Comparison of ENCODE assay signal across 1 cellular context in the genomic region with DNA sequence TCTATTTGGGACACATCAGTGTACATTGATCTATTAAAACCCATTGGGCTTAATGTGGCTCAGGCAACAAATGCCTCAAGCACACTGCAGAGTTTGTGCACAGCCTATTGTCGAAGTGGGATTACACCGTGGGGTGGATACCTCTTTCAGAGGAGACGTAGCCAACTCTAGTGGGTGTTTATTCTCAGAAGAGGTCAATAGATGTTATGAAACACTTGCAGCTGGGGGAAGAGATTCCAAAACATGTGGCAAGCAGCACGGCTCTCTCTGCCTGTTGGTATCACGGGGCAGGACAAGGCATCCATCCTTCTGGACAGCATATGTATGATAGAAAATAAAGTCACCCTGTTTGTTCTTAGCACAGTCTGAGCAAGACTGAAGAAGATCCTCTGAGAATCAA.
TF ChIP-seq lines count a peak whose summit lies in the region.

No MANE protein-coding gene starts in this region.

TF ChIP-seq in HepG2, 621 proteins besides CTCF, POLR2A, EP300 and RAD21:
- TF ChIP-seq, protein P1, sequence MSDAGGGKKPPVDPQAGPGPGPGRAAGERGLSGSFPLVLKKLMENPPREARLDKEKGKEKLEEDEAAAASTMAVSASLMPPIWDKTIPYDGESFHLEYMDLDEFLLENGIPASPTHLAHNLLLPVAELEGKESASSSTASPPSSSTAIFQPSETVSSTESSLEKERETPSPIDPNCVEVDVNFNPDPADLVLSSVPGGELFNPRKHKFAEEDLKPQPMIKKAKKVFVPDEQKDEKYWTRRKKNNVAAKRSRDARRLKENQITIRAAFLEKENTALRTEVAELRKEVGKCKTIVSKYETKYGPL (CRISPR knock-in tag; IDR thresholded peaks at IDR 0.05), result no peak
- TF ChIP-seq NFRKB (IDR thresholded peaks at IDR 0.05) (no peak), RFXAP (CRISPR knock-in tag; IDR thresholded peaks at IDR 0.05; ENCODE audit: borderline replicate concordance) (no peak), CENPT (CRISPR knock-in tag; IDR thresholded peaks at IDR 0.05; ENCODE audit: low read depth) (no peak), ZSCAN29 (CRISPR knock-in tag; conservative IDR thresholded peaks at IDR 0.05) (no peak), MIXL1 (CRISPR knock-in tag; IDR thresholded peaks at IDR 0.05) (no peak), TP53 (CRISPR knock-in tag; conservative IDR thresholded peaks at IDR 0.05) (no peak), ZNF841 (CRISPR knock-in tag; IDR thresholded peaks at IDR 0.05; ENCODE audit: borderline replicate concordance) (no peak), MAFK (conservative IDR thresholded peaks at IDR 0.05 in 1 of 2, IDR thresholded peaks at IDR 0.05 in 1 of 2; ENCODE audit: low read length in 2 of 2) (no peak), ATRX (CRISPR knock-in tag; IDR thresholded peaks at IDR 0.05; ENCODE audit: borderline replicate concordance) (no peak), ZNF501 (CRISPR knock-in tag; IDR thresholded peaks at IDR 0.05) (peak; percentile 30; the same call in 1 of the 2 replicates)
- TF ChIP-seq, protein P2, sequence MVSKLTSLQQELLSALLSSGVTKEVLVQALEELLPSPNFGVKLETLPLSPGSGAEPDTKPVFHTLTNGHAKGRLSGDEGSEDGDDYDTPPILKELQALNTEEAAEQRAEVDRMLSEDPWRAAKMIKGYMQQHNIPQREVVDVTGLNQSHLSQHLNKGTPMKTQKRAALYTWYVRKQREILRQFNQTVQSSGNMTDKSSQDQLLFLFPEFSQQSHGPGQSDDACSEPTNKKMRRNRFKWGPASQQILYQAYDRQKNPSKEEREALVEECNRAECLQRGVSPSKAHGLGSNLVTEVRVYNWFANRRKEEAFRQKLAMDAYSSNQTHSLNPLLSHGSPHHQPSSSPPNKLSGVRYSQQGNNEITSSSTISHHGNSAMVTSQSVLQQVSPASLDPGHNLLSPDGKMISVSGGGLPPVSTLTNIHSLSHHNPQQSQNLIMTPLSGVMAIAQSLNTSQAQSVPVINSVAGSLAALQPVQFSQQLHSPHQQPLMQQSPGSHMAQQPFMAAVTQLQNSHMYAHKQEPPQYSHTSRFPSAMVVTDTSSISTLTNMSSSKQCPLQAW (CRISPR knock-in tag; IDR thresholded peaks at IDR 0.05), result peak; percentile 33; the same call in 1 of the 2 replicates
- TF ChIP-seq, protein P3, sequence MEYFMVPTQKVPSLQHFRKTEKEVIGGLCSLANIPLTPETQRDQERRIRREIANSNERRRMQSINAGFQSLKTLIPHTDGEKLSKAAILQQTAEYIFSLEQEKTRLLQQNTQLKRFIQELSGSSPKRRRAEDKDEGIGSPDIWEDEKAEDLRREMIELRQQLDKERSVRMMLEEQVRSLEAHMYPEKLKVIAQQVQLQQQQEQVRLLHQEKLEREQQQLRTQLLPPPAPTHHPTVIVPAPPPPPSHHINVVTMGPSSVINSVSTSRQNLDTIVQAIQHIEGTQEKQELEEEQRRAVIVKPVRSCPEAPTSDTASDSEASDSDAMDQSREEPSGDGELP (IDR thresholded peaks at IDR 0.05; ENCODE audit: borderline replicate concordance, low read depth), result peak; percentile 35; the same call in 1 of the 2 replicates
- TF ChIP-seq, protein P4, sequence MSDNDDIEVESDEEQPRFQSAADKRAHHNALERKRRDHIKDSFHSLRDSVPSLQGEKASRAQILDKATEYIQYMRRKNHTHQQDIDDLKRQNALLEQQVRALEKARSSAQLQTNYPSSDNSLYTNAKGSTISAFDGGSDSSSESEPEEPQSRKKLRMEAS (IDR thresholded peaks at IDR 0.05), result 0 out of 2 replicates have a peak, but pooled peaks have one; percentile 17
- TF ChIP-seq, protein P5, sequence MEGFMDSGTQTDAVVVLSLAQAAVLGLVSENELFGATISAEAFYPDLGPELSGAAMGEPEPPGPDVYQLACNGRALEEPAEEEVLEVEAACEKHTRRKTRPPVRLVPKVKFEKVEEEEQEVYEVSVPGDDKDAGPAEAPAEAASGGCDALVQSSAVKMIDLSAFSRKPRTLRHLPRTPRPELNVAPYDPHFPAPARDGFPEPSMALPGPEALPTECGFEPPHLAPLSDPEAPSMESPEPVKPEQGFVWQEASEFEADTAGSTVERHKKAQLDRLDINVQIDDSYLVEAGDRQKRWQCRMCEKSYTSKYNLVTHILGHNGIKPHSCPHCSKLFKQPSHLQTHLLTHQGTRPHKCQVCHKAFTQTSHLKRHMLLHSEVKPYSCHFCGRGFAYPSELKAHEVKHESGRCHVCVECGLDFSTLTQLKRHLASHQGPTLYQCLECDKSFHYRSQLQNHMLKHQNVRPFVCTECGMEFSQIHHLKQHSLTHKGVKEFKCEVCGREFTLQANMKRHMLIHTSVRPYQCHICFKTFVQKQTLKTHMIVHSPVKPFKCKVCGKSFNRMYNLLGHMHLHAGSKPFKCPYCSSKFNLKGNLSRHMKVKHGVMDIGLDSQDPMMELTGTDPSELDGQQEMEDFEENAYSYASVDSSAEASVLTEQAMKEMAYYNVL (CRISPR knock-in tag; IDR thresholded peaks at IDR 0.05; ENCODE audit: borderline replicate concordance), result no peak
- TF ChIP-seq, protein P6, sequence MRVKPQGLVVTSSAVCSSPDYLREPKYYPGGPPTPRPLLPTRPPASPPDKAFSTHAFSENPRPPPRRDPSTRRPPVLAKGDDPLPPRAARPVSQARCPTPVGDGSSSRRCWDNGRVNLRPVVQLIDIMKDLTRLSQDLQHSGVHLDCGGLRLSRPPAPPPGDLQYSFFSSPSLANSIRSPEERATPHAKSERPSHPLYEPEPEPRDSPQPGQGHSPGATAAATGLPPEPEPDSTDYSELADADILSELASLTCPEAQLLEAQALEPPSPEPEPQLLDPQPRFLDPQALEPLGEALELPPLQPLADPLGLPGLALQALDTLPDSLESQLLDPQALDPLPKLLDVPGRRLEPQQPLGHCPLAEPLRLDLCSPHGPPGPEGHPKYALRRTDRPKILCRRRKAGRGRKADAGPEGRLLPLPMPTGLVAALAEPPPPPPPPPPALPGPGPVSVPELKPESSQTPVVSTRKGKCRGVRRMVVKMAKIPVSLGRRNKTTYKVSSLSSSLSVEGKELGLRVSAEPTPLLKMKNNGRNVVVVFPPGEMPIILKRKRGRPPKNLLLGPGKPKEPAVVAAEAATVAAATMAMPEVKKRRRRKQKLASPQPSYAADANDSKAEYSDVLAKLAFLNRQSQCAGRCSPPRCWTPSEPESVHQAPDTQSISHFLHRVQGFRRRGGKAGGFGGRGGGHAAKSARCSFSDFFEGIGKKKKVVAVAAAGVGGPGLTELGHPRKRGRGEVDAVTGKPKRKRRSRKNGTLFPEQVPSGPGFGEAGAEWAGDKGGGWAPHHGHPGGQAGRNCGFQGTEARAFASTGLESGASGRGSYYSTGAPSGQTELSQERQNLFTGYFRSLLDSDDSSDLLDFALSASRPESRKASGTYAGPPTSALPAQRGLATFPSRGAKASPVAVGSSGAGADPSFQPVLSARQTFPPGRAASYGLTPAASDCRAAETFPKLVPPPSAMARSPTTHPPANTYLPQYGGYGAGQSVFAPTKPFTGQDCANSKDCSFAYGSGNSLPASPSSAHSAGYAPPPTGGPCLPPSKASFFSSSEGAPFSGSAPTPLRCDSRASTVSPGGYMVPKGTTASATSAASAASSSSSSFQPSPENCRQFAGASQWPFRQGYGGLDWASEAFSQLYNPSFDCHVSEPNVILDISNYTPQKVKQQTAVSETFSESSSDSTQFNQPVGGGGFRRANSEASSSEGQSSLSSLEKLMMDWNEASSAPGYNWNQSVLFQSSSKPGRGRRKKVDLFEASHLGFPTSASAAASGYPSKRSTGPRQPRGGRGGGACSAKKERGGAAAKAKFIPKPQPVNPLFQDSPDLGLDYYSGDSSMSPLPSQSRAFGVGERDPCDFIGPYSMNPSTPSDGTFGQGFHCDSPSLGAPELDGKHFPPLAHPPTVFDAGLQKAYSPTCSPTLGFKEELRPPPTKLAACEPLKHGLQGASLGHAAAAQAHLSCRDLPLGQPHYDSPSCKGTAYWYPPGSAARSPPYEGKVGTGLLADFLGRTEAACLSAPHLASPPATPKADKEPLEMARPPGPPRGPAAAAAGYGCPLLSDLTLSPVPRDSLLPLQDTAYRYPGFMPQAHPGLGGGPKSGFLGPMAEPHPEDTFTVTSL (CRISPR knock-in tag; IDR thresholded peaks at IDR 0.05; ENCODE audit: borderline replicate concordance), result 0 out of 2 replicates have a peak, but pooled peaks have one; percentile 20
